In genomic region chr12:6896846-6897435, GRCh38 we compare ENCODE assay signal across 21 cellular contexts.
"Had no signal": no experiment of that assay in that cellular context is flagged by ENCODE, and none has a peak within 500 bp of the region (broad histone marks: within the 10 kb centered on the region; RNA-seq: fewer than 3 reads in every experiment).

No MANE protein-coding gene starts in this region.

- H3K27ac Mint-ChIP-seq: activated B cell treated with CpG ODN at 0.5 μM for 24 hours; activated CD4-positive, alpha-beta memory T cell treated with anti-CD3 and anti-CD28 coated beads for 36 hours; activated naive CD8-positive, alpha-beta T cell treated with anti-CD3 and anti-CD28 coated beads for 36 hours; dendritic cell treated with granulocyte-macrophage colony-stimulating factor and Interleukin-4, amounts not matched to agents 40 ng/mL and 50 ng/mL, for 4 days; memory B cell; stimulated activated naive CD8-positive, alpha-beta T cell treated with anti-CD3 and anti-CD28 coated beads, Interleukin-15, amount 100 ng/mL, for 72 hours; T-helper 2 cell treated with Interferon-gamma antibody and Interleukin-4, amounts not matched to agents 5 μg/mL and 100 μg/mL, for 36 hours had no signal

- H3K9me3 ChIP-seq: heart right ventricle, right lobe of liver, suprapubic skin, transverse colon had no signal

- H3K9me3 Mint-ChIP-seq: activated B cell treated with CpG ODN at 0.5 μM for 24 hours; activated CD4-positive, alpha-beta memory T cell treated with anti-CD3 and anti-CD28 coated beads for 36 hours; activated naive CD8-positive, alpha-beta T cell treated with anti-CD3 and anti-CD28 coated beads for 36 hours; central memory CD8-positive, alpha-beta T cell; dendritic cell treated with granulocyte-macrophage colony-stimulating factor and Interleukin-4, amounts not matched to agents 40 ng/mL and 50 ng/mL, for 4 days; immature natural killer cell; memory B cell; stimulated activated naive CD8-positive, alpha-beta T cell treated with anti-CD3 and anti-CD28 coated beads, Interleukin-15, amount 100 ng/mL, for 72 hours; T-helper 2 cell treated with Interferon-gamma antibody and Interleukin-4, amounts not matched to agents 5 μg/mL and 100 μg/mL, for 36 hours had no signal

- H3K36me3 ChIP-seq: heart right ventricle, right lobe of liver, suprapubic skin, transverse colon had no signal

- H3K27me3 Mint-ChIP-seq: activated B cell treated with CpG ODN at 0.5 μM for 24 hours; activated CD4-positive, alpha-beta memory T cell treated with anti-CD3 and anti-CD28 coated beads for 36 hours; activated naive CD8-positive, alpha-beta T cell treated with anti-CD3 and anti-CD28 coated beads for 36 hours; central memory CD8-positive, alpha-beta T cell; dendritic cell treated with granulocyte-macrophage colony-stimulating factor and Interleukin-4, amounts not matched to agents 40 ng/mL and 50 ng/mL, for 4 days; memory B cell; stimulated activated naive CD8-positive, alpha-beta T cell treated with anti-CD3 and anti-CD28 coated beads, Interleukin-15, amount 100 ng/mL, for 72 hours had no signal

- H3K4me1 ChIP-seq: right lobe of liver had no signal

- H3K4me1 Mint-ChIP-seq: central memory CD8-positive, alpha-beta T cell; immature natural killer cell had no signal

- H3K27me3 ChIP-seq: heart right ventricle, right lobe of liver, suprapubic skin, transverse colon had no signal

- ATAC-seq: esophagus mucosa; heart right ventricle; left ventricle myocardium superior; right lobe of liver; stimulated activated naive CD8-positive, alpha-beta T cell treated with anti-CD3 and anti-CD28 coated beads, Interleukin-15, amount 100 ng/mL, for 72 hours had no signal

- DNase-seq: activated B cell treated with CpG ODN at 0.5 μM for 24 hours; activated CD4-positive, alpha-beta memory T cell treated with anti-CD3 and anti-CD28 coated beads for 36 hours; activated CD4-positive, alpha-beta T cell treated with anti-CD3 and anti-CD28 coated beads for 4 hours; activated naive CD8-positive, alpha-beta T cell treated with anti-CD3 and anti-CD28 coated beads for 36 hours; amygdala; effector CD8-positive, alpha-beta T cell; heart right ventricle; immature natural killer cell; left ventricle myocardium superior; right lobe of liver; small intestine; stimulated activated CD4-positive, alpha-beta T cell treated with anti-CD3 and anti-CD28 coated beads, Interleukin-15, amount 100 ng/mL, for 24 hours; stimulated activated CD4-positive, alpha-beta T cell treated with anti-CD3 and anti-CD28 coated beads, Interleukin-2, amount 100 ng/mL, for 48 hours; stimulated activated naive CD8-positive, alpha-beta T cell treated with anti-CD3 and anti-CD28 coated beads, Interleukin-15, amount 100 ng/mL, for 72 hours; transverse colon had no signal

- H3K27ac ChIP-seq: heart right ventricle, right lobe of liver, suprapubic skin, transverse colon had no signal

- H3K4me3 ChIP-seq: heart right ventricle, right lobe of liver, suprapubic skin, transverse colon had no signal

- H3K4me3 Mint-ChIP-seq: activated B cell treated with CpG ODN at 0.5 μM for 24 hours; activated CD4-positive, alpha-beta memory T cell treated with anti-CD3 and anti-CD28 coated beads for 36 hours; activated naive CD8-positive, alpha-beta T cell treated with anti-CD3 and anti-CD28 coated beads for 36 hours; central memory CD8-positive, alpha-beta T cell; dendritic cell treated with granulocyte-macrophage colony-stimulating factor and Interleukin-4, amounts not matched to agents 40 ng/mL and 50 ng/mL, for 4 days; immature natural killer cell; memory B cell; stimulated activated naive CD8-positive, alpha-beta T cell treated with anti-CD3 and anti-CD28 coated beads, Interleukin-15, amount 100 ng/mL, for 72 hours; T-helper 2 cell treated with Interferon-gamma antibody and Interleukin-4, amounts not matched to agents 5 μg/mL and 100 μg/mL, for 36 hours had no signal

- H3K36me3 Mint-ChIP-seq: activated CD4-positive, alpha-beta memory T cell treated with anti-CD3 and anti-CD28 coated beads for 36 hours; immature natural killer cell; memory B cell had no signal
